In the genomic region with DNA sequence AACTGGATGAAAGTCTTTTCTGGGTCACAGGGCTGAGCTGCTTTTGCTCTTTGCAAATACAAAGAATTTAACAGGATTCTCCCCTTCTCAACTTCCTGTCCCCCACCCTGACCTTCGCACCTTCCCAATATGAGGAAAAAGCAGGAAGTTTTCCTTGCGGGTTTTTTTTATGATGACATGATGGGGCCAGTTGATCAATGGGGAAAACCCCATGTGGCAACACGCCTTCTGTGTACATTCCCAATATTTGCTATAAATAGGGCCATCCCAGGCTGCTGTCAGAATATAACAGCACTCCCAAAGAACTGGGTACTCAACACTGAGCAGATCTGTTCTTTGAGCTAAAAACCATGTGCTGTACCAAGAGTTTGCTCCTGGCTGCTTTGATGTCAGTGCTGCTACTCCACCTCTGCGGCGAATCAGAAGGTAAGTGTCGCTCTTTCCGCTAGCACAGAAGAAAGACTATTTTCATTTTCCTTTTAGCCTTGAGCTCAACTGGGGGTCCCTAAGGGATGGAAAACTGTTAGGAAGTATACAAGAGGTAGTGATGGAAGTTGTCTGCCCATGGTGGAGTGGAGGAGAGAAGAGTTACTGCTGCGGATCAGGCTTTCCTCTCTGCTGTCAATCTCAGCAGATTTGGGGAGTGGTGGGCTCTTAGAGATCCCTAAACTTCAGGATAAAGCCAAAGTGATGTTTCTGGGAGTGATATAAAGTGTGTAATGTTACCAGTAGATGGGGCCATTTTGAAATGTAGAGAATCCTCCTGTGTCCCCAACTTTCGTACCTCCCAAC, we compare ENCODE assay signal across 1 cellular context.
A peak's percentile ranks its signal among the peaks of the same experiment; 100 is the strongest.
TF ChIP-seq lines count a peak whose summit lies in the region.

A gene with protein sequence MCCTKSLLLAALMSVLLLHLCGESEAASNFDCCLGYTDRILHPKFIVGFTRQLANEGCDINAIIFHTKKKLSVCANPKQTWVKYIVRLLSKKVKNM (plus strand): TSS at position 281 of the 792 bp plus-strand sequence. CDS start 70 bp downstream, at position 351.

TF ChIP-seq in HepG2, 621 proteins besides CTCF, POLR2A, EP300 and RAD21 (continued from another document and continues in another):
- TF ChIP-seq POLR2G (IDR thresholded peaks at IDR 0.05; ENCODE audit: low read depth, low read length) (peak; percentile 100), RFXANK (CRISPR knock-in tag; IDR thresholded peaks at IDR 0.05) (0 out of 2 replicates have a peak, but pooled peaks have one; percentile 23), ZNF235 (CRISPR knock-in tag; IDR thresholded peaks at IDR 0.05; ENCODE audit: borderline replicate concordance) (no peak), MEF2D (CRISPR knock-in tag; IDR thresholded peaks at IDR 0.05) (peak; percentile 99), SOX6 (IDR thresholded peaks at IDR 0.05) (no peak), SOX6 (CRISPR knock-in tag; IDR thresholded peaks at IDR 0.05) (peak; percentile 99), ZNF326 (CRISPR knock-in tag; IDR thresholded peaks at IDR 0.05; ENCODE audit: borderline replicate concordance) (no peak), SKI (IDR thresholded peaks at IDR 0.05; ENCODE audit: partially characterized antibody) (peak; percentile 65), ZNF205 (CRISPR knock-in tag; IDR thresholded peaks at IDR 0.05) (peak; percentile 95; the same call in 1 of the 2 replicates), EED (CRISPR knock-in tag; IDR thresholded peaks at IDR 0.05) (no peak), ZNF354B (CRISPR knock-in tag; IDR thresholded peaks at IDR 0.05) (no peak), ZNF121 (CRISPR knock-in tag; IDR thresholded peaks at IDR 0.05) (no peak), ZNF674 (CRISPR knock-in tag; IDR thresholded peaks at IDR 0.05; ENCODE audit: low read depth) (0 out of 2 replicates have a peak, but pooled peaks have one; percentile 82), ZKSCAN1 (IDR thresholded peaks at IDR 0.05; ENCODE audit: low read length) (no peak; the same call in 1 of the 2 replicates), ZFP90 (CRISPR knock-in tag; IDR thresholded peaks at IDR 0.05; ENCODE audit: borderline replicate concordance) (0 out of 2 replicates have a peak, but pooled peaks have one; percentile 21), SMC3 (IDR thresholded peaks at IDR 0.05; ENCODE audit: low read length) (peak; percentile 57), SRF (IDR thresholded peaks at IDR 0.05; ENCODE audit: low read depth, low read length) (no peak; the same call in none of the 2 replicates), ZNF841 (CRISPR knock-in tag; IDR thresholded peaks at IDR 0.05; ENCODE audit: borderline replicate concordance) (no peak), HNRNPLL (IDR thresholded peaks at IDR 0.05; ENCODE audit: low read depth, low read length, poor library complexity, severe bottlenecking) (no peak), NFE2 (CRISPR knock-in tag; IDR thresholded peaks at IDR 0.05) (no peak), ZNF709 (CRISPR knock-in tag; IDR thresholded peaks at IDR 0.05) (peak; percentile 87), IKZF1 (IDR thresholded peaks at IDR 0.05) (no peak), ATF7-NPFF (CRISPR knock-in tag; IDR thresholded peaks at IDR 0.05; ENCODE audit: low read depth) (peak; percentile 52; the same call in 1 of the 2 replicates), ZNF136 (CRISPR knock-in tag; IDR thresholded peaks at IDR 0.05; ENCODE audit: low read depth) (peak; percentile 96; the same call in 1 of the 2 replicates), KAT8 (CRISPR knock-in tag; IDR thresholded peaks at IDR 0.05) (peak; percentile 91), SP4 (CRISPR knock-in tag; IDR thresholded peaks at IDR 0.05) (peak; percentile 72), LCORL (IDR thresholded peaks at IDR 0.05) (peak; percentile 64), LCORL (CRISPR knock-in tag; IDR thresholded peaks at IDR 0.05) (peak; percentile 77)
- TF ChIP-seq, protein P1, sequence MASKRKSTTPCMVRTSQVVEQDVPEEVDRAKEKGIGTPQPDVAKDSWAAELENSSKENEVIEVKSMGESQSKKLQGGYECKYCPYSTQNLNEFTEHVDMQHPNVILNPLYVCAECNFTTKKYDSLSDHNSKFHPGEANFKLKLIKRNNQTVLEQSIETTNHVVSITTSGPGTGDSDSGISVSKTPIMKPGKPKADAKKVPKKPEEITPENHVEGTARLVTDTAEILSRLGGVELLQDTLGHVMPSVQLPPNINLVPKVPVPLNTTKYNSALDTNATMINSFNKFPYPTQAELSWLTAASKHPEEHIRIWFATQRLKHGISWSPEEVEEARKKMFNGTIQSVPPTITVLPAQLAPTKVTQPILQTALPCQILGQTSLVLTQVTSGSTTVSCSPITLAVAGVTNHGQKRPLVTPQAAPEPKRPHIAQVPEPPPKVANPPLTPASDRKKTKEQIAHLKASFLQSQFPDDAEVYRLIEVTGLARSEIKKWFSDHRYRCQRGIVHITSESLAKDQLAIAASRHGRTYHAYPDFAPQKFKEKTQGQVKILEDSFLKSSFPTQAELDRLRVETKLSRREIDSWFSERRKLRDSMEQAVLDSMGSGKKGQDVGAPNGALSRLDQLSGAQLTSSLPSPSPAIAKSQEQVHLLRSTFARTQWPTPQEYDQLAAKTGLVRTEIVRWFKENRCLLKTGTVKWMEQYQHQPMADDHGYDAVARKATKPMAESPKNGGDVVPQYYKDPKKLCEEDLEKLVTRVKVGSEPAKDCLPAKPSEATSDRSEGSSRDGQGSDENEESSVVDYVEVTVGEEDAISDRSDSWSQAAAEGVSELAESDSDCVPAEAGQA (IDR thresholded peaks at IDR 0.05; ENCODE audit: low read depth) = no peak
- TF ChIP-seq, protein P1 (CRISPR knock-in tag; IDR thresholded peaks at IDR 0.05; ENCODE audit: borderline replicate concordance) = no peak
- TF ChIP-seq, protein P2, sequence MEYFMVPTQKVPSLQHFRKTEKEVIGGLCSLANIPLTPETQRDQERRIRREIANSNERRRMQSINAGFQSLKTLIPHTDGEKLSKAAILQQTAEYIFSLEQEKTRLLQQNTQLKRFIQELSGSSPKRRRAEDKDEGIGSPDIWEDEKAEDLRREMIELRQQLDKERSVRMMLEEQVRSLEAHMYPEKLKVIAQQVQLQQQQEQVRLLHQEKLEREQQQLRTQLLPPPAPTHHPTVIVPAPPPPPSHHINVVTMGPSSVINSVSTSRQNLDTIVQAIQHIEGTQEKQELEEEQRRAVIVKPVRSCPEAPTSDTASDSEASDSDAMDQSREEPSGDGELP (IDR thresholded peaks at IDR 0.05; ENCODE audit: borderline replicate concordance, low read depth) = peak; percentile 76
- TF ChIP-seq, protein P3, sequence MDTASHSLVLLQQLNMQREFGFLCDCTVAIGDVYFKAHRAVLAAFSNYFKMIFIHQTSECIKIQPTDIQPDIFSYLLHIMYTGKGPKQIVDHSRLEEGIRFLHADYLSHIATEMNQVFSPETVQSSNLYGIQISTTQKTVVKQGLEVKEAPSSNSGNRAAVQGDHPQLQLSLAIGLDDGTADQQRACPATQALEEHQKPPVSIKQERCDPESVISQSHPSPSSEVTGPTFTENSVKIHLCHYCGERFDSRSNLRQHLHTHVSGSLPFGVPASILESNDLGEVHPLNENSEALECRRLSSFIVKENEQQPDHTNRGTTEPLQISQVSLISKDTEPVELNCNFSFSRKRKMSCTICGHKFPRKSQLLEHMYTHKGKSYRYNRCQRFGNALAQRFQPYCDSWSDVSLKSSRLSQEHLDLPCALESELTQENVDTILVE (CRISPR knock-in tag; IDR thresholded peaks at IDR 0.05) = 0 out of 2 replicates have a peak, but pooled peaks have one; percentile 80
- TF ChIP-seq, protein P4, sequence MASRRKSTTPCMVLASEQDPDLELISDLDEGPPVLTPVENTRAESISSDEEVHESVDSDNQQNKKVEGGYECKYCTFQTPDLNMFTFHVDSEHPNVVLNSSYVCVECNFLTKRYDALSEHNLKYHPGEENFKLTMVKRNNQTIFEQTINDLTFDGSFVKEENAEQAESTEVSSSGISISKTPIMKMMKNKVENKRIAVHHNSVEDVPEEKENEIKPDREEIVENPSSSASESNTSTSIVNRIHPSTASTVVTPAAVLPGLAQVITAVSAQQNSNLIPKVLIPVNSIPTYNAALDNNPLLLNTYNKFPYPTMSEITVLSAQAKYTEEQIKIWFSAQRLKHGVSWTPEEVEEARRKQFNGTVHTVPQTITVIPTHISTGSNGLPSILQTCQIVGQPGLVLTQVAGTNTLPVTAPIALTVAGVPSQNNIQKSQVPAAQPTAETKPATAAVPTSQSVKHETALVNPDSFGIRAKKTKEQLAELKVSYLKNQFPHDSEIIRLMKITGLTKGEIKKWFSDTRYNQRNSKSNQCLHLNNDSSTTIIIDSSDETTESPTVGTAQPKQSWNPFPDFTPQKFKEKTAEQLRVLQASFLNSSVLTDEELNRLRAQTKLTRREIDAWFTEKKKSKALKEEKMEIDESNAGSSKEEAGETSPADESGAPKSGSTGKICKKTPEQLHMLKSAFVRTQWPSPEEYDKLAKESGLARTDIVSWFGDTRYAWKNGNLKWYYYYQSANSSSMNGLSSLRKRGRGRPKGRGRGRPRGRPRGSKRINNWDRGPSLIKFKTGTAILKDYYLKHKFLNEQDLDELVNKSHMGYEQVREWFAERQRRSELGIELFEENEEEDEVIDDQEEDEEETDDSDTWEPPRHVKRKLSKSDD (CRISPR knock-in tag; IDR thresholded peaks at IDR 0.05; ENCODE audit: low read depth) = peak; percentile 57; the same call in 1 of the 2 replicates
- TF ChIP-seq, protein P5, sequence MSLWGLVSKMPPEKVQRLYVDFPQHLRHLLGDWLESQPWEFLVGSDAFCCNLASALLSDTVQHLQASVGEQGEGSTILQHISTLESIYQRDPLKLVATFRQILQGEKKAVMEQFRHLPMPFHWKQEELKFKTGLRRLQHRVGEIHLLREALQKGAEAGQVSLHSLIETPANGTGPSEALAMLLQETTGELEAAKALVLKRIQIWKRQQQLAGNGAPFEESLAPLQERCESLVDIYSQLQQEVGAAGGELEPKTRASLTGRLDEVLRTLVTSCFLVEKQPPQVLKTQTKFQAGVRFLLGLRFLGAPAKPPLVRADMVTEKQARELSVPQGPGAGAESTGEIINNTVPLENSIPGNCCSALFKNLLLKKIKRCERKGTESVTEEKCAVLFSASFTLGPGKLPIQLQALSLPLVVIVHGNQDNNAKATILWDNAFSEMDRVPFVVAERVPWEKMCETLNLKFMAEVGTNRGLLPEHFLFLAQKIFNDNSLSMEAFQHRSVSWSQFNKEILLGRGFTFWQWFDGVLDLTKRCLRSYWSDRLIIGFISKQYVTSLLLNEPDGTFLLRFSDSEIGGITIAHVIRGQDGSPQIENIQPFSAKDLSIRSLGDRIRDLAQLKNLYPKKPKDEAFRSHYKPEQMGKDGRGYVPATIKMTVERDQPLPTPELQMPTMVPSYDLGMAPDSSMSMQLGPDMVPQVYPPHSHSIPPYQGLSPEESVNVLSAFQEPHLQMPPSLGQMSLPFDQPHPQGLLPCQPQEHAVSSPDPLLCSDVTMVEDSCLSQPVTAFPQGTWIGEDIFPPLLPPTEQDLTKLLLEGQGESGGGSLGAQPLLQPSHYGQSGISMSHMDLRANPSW (CRISPR knock-in tag; IDR thresholded peaks at IDR 0.05; ENCODE audit: borderline replicate concordance) = peak; percentile 97
- TF ChIP-seq, protein P6, sequence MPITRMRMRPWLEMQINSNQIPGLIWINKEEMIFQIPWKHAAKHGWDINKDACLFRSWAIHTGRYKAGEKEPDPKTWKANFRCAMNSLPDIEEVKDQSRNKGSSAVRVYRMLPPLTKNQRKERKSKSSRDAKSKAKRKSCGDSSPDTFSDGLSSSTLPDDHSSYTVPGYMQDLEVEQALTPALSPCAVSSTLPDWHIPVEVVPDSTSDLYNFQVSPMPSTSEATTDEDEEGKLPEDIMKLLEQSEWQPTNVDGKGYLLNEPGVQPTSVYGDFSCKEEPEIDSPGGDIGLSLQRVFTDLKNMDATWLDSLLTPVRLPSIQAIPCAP (CRISPR knock-in tag; IDR thresholded peaks at IDR 0.05; ENCODE audit: low read depth) = no peak
- TF ChIP-seq, protein P7, sequence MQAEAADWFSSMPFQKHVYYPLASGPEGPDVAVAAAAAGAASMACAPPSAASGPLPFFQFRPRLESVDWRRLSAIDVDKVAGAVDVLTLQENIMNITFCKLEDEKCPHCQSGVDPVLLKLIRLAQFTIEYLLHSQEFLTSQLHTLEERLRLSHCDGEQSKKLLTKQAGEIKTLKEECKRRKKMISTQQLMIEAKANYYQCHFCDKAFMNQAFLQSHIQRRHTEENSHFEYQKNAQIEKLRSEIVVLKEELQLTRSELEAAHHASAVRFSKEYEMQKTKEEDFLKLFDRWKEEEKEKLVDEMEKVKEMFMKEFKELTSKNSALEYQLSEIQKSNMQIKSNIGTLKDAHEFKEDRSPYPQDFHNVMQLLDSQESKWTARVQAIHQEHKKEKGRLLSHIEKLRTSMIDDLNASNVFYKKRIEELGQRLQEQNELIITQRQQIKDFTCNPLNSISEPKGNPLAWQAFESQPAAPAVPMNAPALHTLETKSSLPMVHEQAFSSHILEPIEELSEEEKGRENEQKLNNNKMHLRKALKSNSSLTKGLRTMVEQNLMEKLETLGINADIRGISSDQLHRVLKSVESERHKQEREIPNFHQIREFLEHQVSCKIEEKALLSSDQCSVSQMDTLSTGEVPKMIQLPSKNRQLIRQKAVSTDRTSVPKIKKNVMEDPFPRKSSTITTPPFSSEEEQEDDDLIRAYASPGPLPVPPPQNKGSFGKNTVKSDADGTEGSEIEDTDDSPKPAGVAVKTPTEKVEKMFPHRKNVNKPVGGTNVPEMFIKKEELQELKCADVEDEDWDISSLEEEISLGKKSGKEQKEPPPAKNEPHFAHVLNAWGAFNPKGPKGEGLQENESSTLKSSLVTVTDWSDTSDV (CRISPR knock-in tag; IDR thresholded peaks at IDR 0.05) = no peak
- TF ChIP-seq, protein P8, sequence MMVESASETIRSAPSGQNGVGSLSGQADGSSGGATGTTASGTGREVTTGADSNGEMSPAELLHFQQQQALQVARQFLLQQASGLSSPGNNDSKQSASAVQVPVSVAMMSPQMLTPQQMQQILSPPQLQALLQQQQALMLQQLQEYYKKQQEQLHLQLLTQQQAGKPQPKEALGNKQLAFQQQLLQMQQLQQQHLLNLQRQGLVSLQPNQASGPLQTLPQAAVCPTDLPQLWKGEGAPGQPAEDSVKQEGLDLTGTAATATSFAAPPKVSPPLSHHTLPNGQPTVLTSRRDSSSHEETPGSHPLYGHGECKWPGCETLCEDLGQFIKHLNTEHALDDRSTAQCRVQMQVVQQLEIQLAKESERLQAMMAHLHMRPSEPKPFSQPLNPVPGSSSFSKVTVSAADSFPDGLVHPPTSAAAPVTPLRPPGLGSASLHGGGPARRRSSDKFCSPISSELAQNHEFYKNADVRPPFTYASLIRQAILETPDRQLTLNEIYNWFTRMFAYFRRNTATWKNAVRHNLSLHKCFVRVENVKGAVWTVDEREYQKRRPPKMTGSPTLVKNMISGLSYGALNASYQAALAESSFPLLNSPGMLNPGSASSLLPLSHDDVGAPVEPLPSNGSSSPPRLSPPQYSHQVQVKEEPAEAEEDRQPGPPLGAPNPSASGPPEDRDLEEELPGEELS (CRISPR knock-in tag; IDR thresholded peaks at IDR 0.05) = peak; percentile 96
